ENCODE assay signal across 2 cellular contexts in the genomic region with DNA sequence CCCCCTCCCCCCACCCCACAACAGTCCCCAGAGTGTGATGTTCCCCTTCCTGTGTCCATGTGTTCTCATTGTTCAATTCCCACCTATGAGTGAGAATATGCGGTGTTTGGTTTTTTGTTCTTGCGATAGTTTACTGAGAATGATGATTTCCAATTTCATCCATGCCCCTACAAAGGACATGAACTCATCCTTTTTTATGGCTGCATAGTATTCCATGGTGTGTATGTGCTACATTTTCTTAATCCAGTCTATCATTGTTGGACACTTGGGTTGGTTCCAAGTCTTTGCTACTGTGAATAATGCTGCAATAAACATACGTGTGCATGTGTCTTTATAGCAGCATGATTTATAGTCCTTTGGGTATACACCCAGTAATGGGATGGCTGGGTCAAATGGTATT. TPM values are rescaled to one million over a fixed set of nuclear protein-coding genes. Genes with fewer than 3 reads are reported as not detected.
"Had no signal": no experiment of that assay in that cellular context is flagged by ENCODE, and none has a peak within 500 bp of the region (broad histone marks: within the 10 kb centered on the region; RNA-seq: fewer than 3 reads in every experiment).

No MANE protein-coding gene starts in this region.

RNA-seq across cellular contexts. Expression of gene FBLL1, which starts 44.6 kb away (rescaled TPM):
- total RNA-seq: H4, HFFc6 had no signal
